ENCODE assay signal across 8 cellular contexts in the genomic region with DNA sequence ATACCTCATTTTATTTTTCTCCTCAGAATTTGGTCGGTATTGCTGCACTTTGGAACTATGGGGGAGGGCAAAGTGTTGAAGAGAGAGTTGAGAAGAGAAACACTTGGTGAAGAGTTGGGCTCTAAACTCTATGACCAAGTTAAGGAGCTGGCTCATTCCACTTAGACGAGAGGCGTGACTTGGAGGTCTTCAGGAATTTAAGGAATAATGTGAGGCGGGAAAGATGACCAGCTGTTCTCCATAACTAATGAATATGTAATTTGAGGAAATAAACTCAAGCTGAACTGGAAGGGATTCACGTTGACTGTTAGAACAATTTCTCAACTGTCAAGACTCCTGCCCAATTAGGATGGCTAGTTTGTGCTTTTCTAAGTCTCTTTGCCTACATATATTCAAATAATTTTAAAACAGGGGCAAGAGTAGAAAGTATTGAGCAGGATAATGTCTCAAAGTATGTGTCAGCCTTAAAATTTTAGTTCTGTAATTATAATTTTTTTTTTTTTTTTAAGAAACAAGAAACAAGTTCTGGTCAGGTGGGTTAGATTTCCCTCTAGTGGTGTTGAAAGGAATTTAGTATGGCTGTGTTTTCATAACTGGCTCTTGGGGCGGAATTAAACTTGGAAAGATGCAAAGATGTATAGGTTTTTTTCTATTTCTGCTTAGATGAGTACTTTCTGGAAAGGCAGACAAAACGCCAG. TPM values are rescaled to one million over a fixed set of nuclear protein-coding genes. Genes with fewer than 3 reads are reported as not detected.
DNase-seq lines count a peak whose midpoint lies in the region; ATAC-seq, FAIRE-seq and TF ChIP-seq lines count a peak whose summit lies in the region.

No MANE protein-coding gene starts in this region.

- TF ChIP-seq POLR2A in sigmoid colon (IDR thresholded peaks at IDR 0.05) = no peak
- TF ChIP-seq POLR2A in GM12891 (IDR thresholded peaks at IDR 0.05; ENCODE audit: low read depth, low read length) = no peak

- H3K27ac ChIP-seq in sigmoid colon = peak overlapping the region; percentile 63 to 90 (median 85)

- peak; percentile 53 to 79 (median 74) for TF ChIP-seq CTCF in sigmoid colon (IDR thresholded peaks at IDR 0.05)

- DNase-seq in NCI-H2227 (lab: John Stamatoyannopoulos, UW; ENCODE audit: unreplicated experiment) = peak; percentile 0
- no peak for DNase-seq in NCI-H2227 treated with DMSO at 0.1 percent for 48 hours (lab: John Stamatoyannopoulos, UW)
- DNase-seq in RPMI7951 (ENCODE audit: low read depth) = peak; percentile 15
- DNase-seq in globus pallidus (ENCODE audit: low spot score) = peak; percentile 3
- no peak for DNase-seq in sigmoid colon
- DNase-seq in GM12891 (ENCODE audit: insufficient read length, low spot score) = no peak
- no peak for DNase-seq in NCI-H187 treated with DMSO at 0.1 percent for 48 hours (lab: John Stamatoyannopoulos, UW)

- no peak overlapping the region for H3K4me3 ChIP-seq in sigmoid colon

- ATAC-seq in HG03039 (IDR thresholded peaks at IDR 0.05; ENCODE audit: unreplicated experiment) = no peak

- H3K4me1 ChIP-seq in sigmoid colon = peaks cover 0 to 65% (median 40%) of the 10 kb centered on the region in 4 donors

- 61 to 62% methylated on average over 7 of the region's 7 CpGs for WGBS in sigmoid colon, 2 donors

- FAIRE-seq in GM12891 (lab: Jason Lieb, UNC) = no peak

- TF ChIP-seq EP300 in sigmoid colon (IDR thresholded peaks at IDR 0.05) = no peak

- intact Hi-C loops in sigmoid colon (cut with DNase I) = loop anchor here (10.0 kb wide), 1 partner anchor 152 kb away; a partner anchor contains a TSS

- H3K9me3 ChIP-seq in sigmoid colon = no peaks in the 10 kb centered on the region

- H3K36me3 ChIP-seq in sigmoid colon = peaks cover 3 to 52% (median 10%) of the 10 kb centered on the region in 4 donors

- H3K27me3 ChIP-seq in sigmoid colon = no peaks in the 10 kb centered on the region

TF ChIP-seq in GM12891, 5 proteins besides CTCF, POLR2A, EP300 and RAD21:
- no peak for TF ChIP-seq PAX5 (IDR thresholded peaks at IDR 0.05; ENCODE audit: insufficient read depth, low read length, severe bottlenecking)
- no peak for TF ChIP-seq TAF1 (IDR thresholded peaks at IDR 0.05; ENCODE audit: low read depth, low read length)
- no peak for TF ChIP-seq POU2F2 (IDR thresholded peaks at IDR 0.05; ENCODE audit: low read depth, low read length)
- no peak for TF ChIP-seq POLR2AphosphoS5 (IDR thresholded peaks at IDR 0.05; ENCODE audit: low read depth, low read length)
- TF ChIP-seq SPI1 (IDR thresholded peaks at IDR 0.05; ENCODE audit: low read depth, low read length) = no peak
TF ChIP-seq in GM12891: peak in this region for 0.

RNA-seq across cellular contexts. Expression of a gene that starts 33.4 kb away (rescaled TPM):
- total RNA-seq in RPMI7951 (2014; rRNA removed; shearing (Covaris generic)) = not detected in 2 replicates
- not detected for total RNA-seq in sigmoid colon
- not detected for polyA plus RNA-seq in sigmoid colon
- polyA plus RNA-seq in GM12891 (2012; ENCODE audit: low read depth, missing spikeins) = not detected

Comparison
In these comparisons a context has a peak if more than half of its experiments do, and no peak if none do; other contexts are left out.
1. DNase-seq: peak in NCI-H2227 (single experiment), RPMI7951 (single experiment) and globus pallidus (single experiment); none in NCI-H2227 treated with DMSO at 0.1 percent for 48 hours (single experiment), sigmoid colon (single experiment), GM12891 (single experiment) and NCI-H187 treated with DMSO at 0.1 percent for 48 hours (single experiment).